ENCODE assay signal across 8 cellular contexts in the genomic region with DNA sequence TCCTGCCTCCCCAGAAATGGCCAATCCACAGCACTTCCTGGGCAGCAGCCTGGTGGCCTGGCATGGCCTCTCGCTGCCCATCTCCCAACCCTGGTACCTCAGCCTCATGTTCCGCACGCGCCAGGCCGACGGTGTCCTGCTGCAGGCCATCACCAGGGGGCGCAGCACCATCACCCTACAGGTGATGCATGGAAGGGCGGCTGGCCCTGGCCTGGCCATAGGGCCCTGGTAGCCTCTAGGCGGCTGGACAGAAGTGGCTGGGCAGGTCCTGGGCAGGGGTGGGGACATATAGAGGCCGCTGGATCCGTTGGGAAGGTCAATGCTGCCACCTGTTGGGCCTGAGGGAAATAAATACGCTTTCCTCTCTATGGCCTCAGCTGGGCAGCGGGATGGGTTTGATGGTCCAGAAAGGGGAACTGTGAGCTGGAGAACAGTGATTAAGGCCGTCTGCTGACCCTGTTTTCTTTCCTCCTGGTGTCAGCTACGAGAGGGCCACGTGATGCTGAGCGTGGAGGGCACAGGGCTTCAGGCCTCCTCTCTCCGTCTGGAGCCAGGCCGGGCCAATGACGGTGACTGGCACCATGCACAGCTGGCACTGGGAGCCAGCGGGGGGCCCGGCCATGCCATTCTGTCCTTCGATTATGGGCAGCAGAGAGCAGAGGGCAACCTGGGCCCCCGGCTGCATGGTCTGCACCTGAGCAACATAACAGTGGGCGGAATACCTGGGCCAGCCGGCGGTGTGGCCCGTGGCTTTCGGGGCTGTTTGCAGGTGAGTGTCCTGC.
DNase-seq lines count a peak whose midpoint lies in the region; ATAC-seq and TF ChIP-seq lines count a peak whose summit lies in the region.

No MANE protein-coding gene starts in this region.

- H3K27ac Mint-ChIP-seq in memory B cell: no peak overlapping the region

- peaks cover 3% of the 10 kb centered on the region for H3K4me1 ChIP-seq in effector memory CD4-positive, alpha-beta T cell (ENCODE audit: control insufficient read depth, insufficient read depth, low read length, poor library complexity, severe bottlenecking)

- no peaks in the 10 kb centered on the region for H3K9me3 Mint-ChIP-seq in memory B cell

- no peak overlapping the region for H3K27ac ChIP-seq in effector memory CD4-positive, alpha-beta T cell (ENCODE audit: insufficient read depth, low read length, poor library complexity, severe bottlenecking)

- H3K9me3 ChIP-seq in effector memory CD4-positive, alpha-beta T cell (ENCODE audit: control insufficient read depth, low read length): no peaks in the 10 kb centered on the region

- no peak overlapping the region for H3K4me3 Mint-ChIP-seq in memory B cell

- no peaks in the 10 kb centered on the region for H3K36me3 Mint-ChIP-seq in memory B cell

- H3K4me3 ChIP-seq in effector memory CD4-positive, alpha-beta T cell (ENCODE audit: insufficient read depth, low read depth, low read length, poor library complexity, severe bottlenecking): no peak overlapping the region

- H3K4me1 Mint-ChIP-seq in memory B cell: peaks cover 4% of the 10 kb centered on the region

- no peaks in the 10 kb centered on the region for H3K36me3 ChIP-seq in effector memory CD4-positive, alpha-beta T cell (ENCODE audit: control insufficient read depth, insufficient read depth, low read length)

- DNase-seq in GM10266 (ENCODE audit: extremely low spot score): peak; percentile 92
- DNase-seq in NCI-H69 (lab: John Stamatoyannopoulos, UW): peak; percentile 79
- peak; percentile 92 for DNase-seq in activated CD8-positive, alpha-beta memory T cell treated with anti-CD3 and anti-CD28 coated beads for 24 hours
- DNase-seq in effector memory CD4-positive, alpha-beta T cell: peak; percentile 41 to 64 (median 53)
- DNase-seq in memory B cell (ENCODE audit: low spot score in 2 of 2): peak; percentile 66 to 77
- peak; percentile 66 to 70 for DNase-seq in stimulated activated CD8-positive, alpha-beta memory T cell treated with anti-CD3 and anti-CD28 coated beads, Interleukin-15, amount 100 ng/mL, for 48 hours (ENCODE audit: low read depth in 2 of 2)

- no peaks in the 10 kb centered on the region for H3K27me3 ChIP-seq in effector memory CD4-positive, alpha-beta T cell (replicated peaks; ENCODE audit: control insufficient read depth, insufficient read depth, low read length, poor library complexity, severe bottlenecking)

- ATAC-seq in HG02642 (IDR thresholded peaks at IDR 0.05; ENCODE audit: poor library complexity, unreplicated experiment) (peak; percentile 56), memory B cell (ENCODE audit: low read depth) (peak; percentile 94), HG03108 (IDR thresholded peaks at IDR 0.05; ENCODE audit: unreplicated experiment) (no peak)

- peaks cover 5% of the 10 kb centered on the region for H3K27me3 Mint-ChIP-seq in memory B cell

- TF ChIP-seq CTCF in GM10266 (IDR thresholded peaks at IDR 0.05; ENCODE audit: control insufficient read depth, insufficient read depth, low read depth, missing control alignments): peak; percentile 96
